1 cellular context compared by ENCODE assay signal in genomic region chr18:22001912-22002487, GRCh38.
TF ChIP-seq lines count a peak whose summit lies in the region.

No MANE protein-coding gene starts in this region.

TF ChIP-seq in HepG2, 621 proteins besides CTCF, POLR2A, EP300 and RAD21 (continued from another document and continues in another):
- TF ChIP-seq MLX (CRISPR knock-in tag; IDR thresholded peaks at IDR 0.05) = no peak
- TF ChIP-seq ZNF318 (CRISPR knock-in tag; IDR thresholded peaks at IDR 0.05) = peak; percentile 87; the same call in 1 of the 2 replicates
- peak; percentile 45; the same call in 1 of the 2 replicates for TF ChIP-seq SNAPC2 (CRISPR knock-in tag; IDR thresholded peaks at IDR 0.05)
- no peak for TF ChIP-seq ZFP36 (IDR thresholded peaks at IDR 0.05; ENCODE audit: borderline replicate concordance, low read depth, low read length, partially characterized antibody)
- peak; percentile 60 for TF ChIP-seq HNRNPLL (IDR thresholded peaks at IDR 0.05; ENCODE audit: low read depth, low read length, poor library complexity, severe bottlenecking)
- peak; percentile 35; the same call in 1 of the 2 replicates for TF ChIP-seq IKZF5 (CRISPR knock-in tag; IDR thresholded peaks at IDR 0.05)
- TF ChIP-seq HNF4G (IDR thresholded peaks at IDR 0.05; ENCODE audit: borderline replicate concordance, low read depth, low read length) = 0 out of 2 replicates have a peak, but pooled peaks have one; percentile 5
- 0 out of 2 replicates have a peak, but pooled peaks have one; percentile 38 for TF ChIP-seq HNF4G (CRISPR knock-in tag; IDR thresholded peaks at IDR 0.05; ENCODE audit: borderline replicate concordance, low read depth)
- peak; percentile 96 for TF ChIP-seq ZNF687 (CRISPR knock-in tag; IDR thresholded peaks at IDR 0.05)
- TF ChIP-seq RNF2 (conservative IDR thresholded peaks at IDR 0.05; ENCODE audit: low read depth) = peak; percentile 56; the same call in 1 of the 2 replicates
- TF ChIP-seq ZBTB4 (CRISPR knock-in tag; IDR thresholded peaks at IDR 0.05; ENCODE audit: borderline replicate concordance) = peak; percentile 72; the same call in 1 of the 2 replicates
- peak; percentile 78 for TF ChIP-seq MAX (IDR thresholded peaks at IDR 0.05)
- TF ChIP-seq TBX2 (CRISPR knock-in tag; IDR thresholded peaks at IDR 0.05; ENCODE audit: borderline replicate concordance) = peak; percentile 89
- no peak for TF ChIP-seq HNRNPK (IDR thresholded peaks at IDR 0.05; ENCODE audit: low read depth, low read length, poor library complexity, severe bottlenecking)
- TF ChIP-seq ZNF326 (CRISPR knock-in tag; IDR thresholded peaks at IDR 0.05; ENCODE audit: borderline replicate concordance) = no peak
- peak; percentile 26; the same call in 1 of the 2 replicates for TF ChIP-seq RXRB (CRISPR knock-in tag; IDR thresholded peaks at IDR 0.05; ENCODE audit: borderline replicate concordance)
- 0 out of 2 replicates have a peak, but pooled peaks have one; percentile 18 for TF ChIP-seq PRDM10 (CRISPR knock-in tag; IDR thresholded peaks at IDR 0.05; ENCODE audit: low read depth)
- no peak for TF ChIP-seq CREB1 (IDR thresholded peaks at IDR 0.05)
- TF ChIP-seq CREB1 (CRISPR knock-in tag; IDR thresholded peaks at IDR 0.05) = no peak; the same call in 1 of the 2 replicates
- TF ChIP-seq HOXA9 (CRISPR knock-in tag; IDR thresholded peaks at IDR 0.05; ENCODE audit: borderline replicate concordance) = 0 out of 2 replicates have a peak, but pooled peaks have one; percentile 42
- 0 out of 2 replicates have a peak, but pooled peaks have one; percentile 37 for TF ChIP-seq LBX2 (CRISPR knock-in tag; IDR thresholded peaks at IDR 0.05; ENCODE audit: borderline replicate concordance)
- 0 out of 2 replicates have a peak, but pooled peaks have one; percentile 32 for TF ChIP-seq ZBTB43 (CRISPR knock-in tag; conservative IDR thresholded peaks at IDR 0.05)
- TF ChIP-seq HDAC1 (CRISPR knock-in tag; IDR thresholded peaks at IDR 0.05) = peak; percentile 56; the same call in 1 of the 2 replicates
- TF ChIP-seq ZNF33B (CRISPR knock-in tag; IDR thresholded peaks at IDR 0.05) = 0 out of 2 replicates have a peak, but pooled peaks have one; percentile 45
- TF ChIP-seq ZNF337 (CRISPR knock-in tag; IDR thresholded peaks at IDR 0.05; ENCODE audit: borderline replicate concordance, low read depth) = 0 out of 2 replicates have a peak, but pooled peaks have one; percentile 44
- peak; percentile 54; the same call in 1 of the 2 replicates for TF ChIP-seq SRY (CRISPR knock-in tag; IDR thresholded peaks at IDR 0.05)
- TF ChIP-seq MTA1 (CRISPR knock-in tag; IDR thresholded peaks at IDR 0.05; ENCODE audit: borderline replicate concordance) = peak; percentile 91; the same call in 1 of the 2 replicates
- TF ChIP-seq PRMT3 (CRISPR knock-in tag; IDR thresholded peaks at IDR 0.05; ENCODE audit: borderline replicate concordance, low read depth) = 0 out of 2 replicates have a peak, but pooled peaks have one; percentile 50
